ENCODE assay signal across 25 cellular contexts in the genomic region with DNA sequence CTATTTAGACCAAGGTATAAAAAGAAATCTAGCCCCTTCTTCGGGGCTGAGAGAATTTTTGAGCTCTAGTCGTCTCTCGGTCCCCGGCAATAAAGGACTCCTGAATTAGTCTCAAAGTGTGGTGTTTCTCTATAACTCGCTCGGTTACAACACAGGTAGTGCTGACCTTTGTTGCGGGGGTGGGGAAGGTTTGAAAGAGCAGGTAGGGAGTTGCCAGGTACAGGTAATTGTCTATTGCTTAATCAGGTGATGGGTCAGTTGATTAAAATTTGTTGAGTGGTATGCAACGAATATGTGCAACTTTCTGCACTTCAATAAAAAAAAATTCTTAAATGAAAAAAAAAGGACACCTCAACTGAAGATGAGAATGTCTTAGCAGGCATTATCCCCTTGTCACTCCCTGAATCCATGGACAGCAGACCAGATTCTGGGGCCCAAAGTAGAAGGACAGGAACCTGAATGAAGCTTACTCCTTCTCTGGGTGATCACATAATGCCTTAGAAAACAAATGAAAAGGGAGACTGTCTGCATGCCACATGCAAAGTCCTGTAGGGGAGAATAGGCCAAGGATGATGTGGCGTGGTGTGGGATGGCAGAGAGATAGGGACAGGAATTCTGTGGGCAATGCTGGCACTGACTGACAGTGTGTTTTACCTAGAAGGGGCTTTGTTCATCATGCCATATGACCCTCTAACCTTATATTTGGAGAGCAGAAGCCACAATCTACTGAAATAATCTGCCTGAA.
A peak's percentile ranks its signal among the peaks of the same experiment; 100 is the strongest.
DNase-seq lines count a peak whose midpoint lies in the region; ATAC-seq, FAIRE-seq and TF ChIP-seq lines count a peak whose summit lies in the region.
"Had no signal": no experiment of that assay in that cellular context is flagged by ENCODE, and none has a peak within 500 bp of the region (broad histone marks: within the 10 kb centered on the region; RNA-seq: fewer than 3 reads in every experiment).

No MANE protein-coding gene starts in this region.

- H3K27ac ChIP-seq in DND-41 (ENCODE audit: low read length) (peak overlapping the region; percentile 35; the same call in 1 of the 2 replicates), duodenal mucosa (ENCODE audit: low read depth, low read length) (no peak overlapping the region), liver (ENCODE audit: low read depth in 1 of 2, low read length in 2 of 2) (no peak overlapping the region), trophoblast cell (ENCODE audit: low read depth, low read length) (no peak overlapping the region)
- H3K27ac ChIP-seq: KMS-11, SK-N-MC had no signal

- FAIRE-seq in urothelium cell line (lab: Jason Lieb, UNC) = no peak
- FAIRE-seq: GM12878, H1 had no signal

- H3K18ac ChIP-seq in trophoblast cell (ENCODE audit: low read length) = no peak overlapping the region

- H3K4me2 ChIP-seq in DND-41 (ENCODE audit: insufficient read depth, low read length) (no peak overlapping the region), trophoblast cell (ENCODE audit: low read length) (no peak overlapping the region)
- H3K4me2 ChIP-seq: KMS-11 had no signal

- H3K4me3 Mint-ChIP-seq in activated CD8-positive, alpha-beta memory T cell treated with anti-CD3 and anti-CD28 coated beads, Interleukin-2, amount 10 ng/mL, durations not matched to agents 7 days and 5 days = no peak overlapping the region

- H3K14ac ChIP-seq in trophoblast cell (ENCODE audit: low read length) = no peak overlapping the region

- no peak overlapping the region for H2BK120ac ChIP-seq in trophoblast cell (ENCODE audit: insufficient read depth, low read length, poor library complexity)

- H4K8ac ChIP-seq in trophoblast cell (ENCODE audit: low read depth, low read length) = no peak overlapping the region

- H2AK5ac ChIP-seq in trophoblast cell (ENCODE audit: low read length) = no peak overlapping the region

- no peaks in the 10 kb centered on the region for H3K27me3 ChIP-seq in DND-41 (ENCODE audit: insufficient read depth, low read length, poor library complexity)
- no peaks in the 10 kb centered on the region for H3K27me3 ChIP-seq in duodenal mucosa (ENCODE audit: control insufficient read depth in 1 of 2, insufficient read depth in 2 of 2, low read length in 2 of 2)
- H3K27me3 ChIP-seq in liver (ENCODE audit: control insufficient read depth in 4 of 4, insufficient read depth in 4 of 4, low read length in 3 of 4) = no peaks in the 10 kb centered on the region
- H3K27me3 ChIP-seq in trophoblast cell (ENCODE audit: insufficient read depth, low read length) = no peaks in the 10 kb centered on the region

- DNase-seq in DND-41 (no peak), trophoblast cell (peak; percentile 62 to 76), urothelium cell line (ENCODE audit: low spot score) (no peak)
- DNase-seq in activated CD8-positive, alpha-beta memory T cell treated with anti-CD3 and anti-CD28 coated beads, Interleukin-2, amount 10 ng/mL, durations not matched to agents 7 days and 5 days = no peak
- DNase-seq: DMS53, EL, GDM1, HCEC 1CT, MM.1S, NCI-H1417, NCI-H1694 treated with DMSO at 0.1 percent for 48 hours, NCI-H2081, NCI-H2227 treated with DMSO at 0.1 percent for 48 hours, NCI-H526 treated with DMSO at 0.1 percent for 48 hours, SIG-M5 had no signal

- no peak overlapping the region for H3K4me3 ChIP-seq in DND-41 (ENCODE audit: low read depth in 1 of 2, low read length in 2 of 2)
- peak overlapping the region; percentile 29 to 48 for H3K4me3 ChIP-seq in duodenal mucosa (ENCODE audit: low read depth in 1 of 2, low read length in 2 of 2)
- peak overlapping the region in 1 of 3 donors; percentile 8 for H3K4me3 ChIP-seq in liver (ENCODE audit: low read depth in 1 of 3, low read length in 3 of 3)
- no peak overlapping the region for H3K4me3 ChIP-seq in trophoblast cell (ENCODE audit: low read depth, low read length)
- H3K4me3 ChIP-seq: GM12878, SK-N-MC had no signal

- peaks cover 4% of the 10 kb centered on the region for H3K27me3 Mint-ChIP-seq in activated CD8-positive, alpha-beta memory T cell treated with anti-CD3 and anti-CD28 coated beads, Interleukin-2, amount 10 ng/mL, durations not matched to agents 7 days and 5 days

- no peak overlapping the region for H4K12ac ChIP-seq in trophoblast cell (ENCODE audit: low read depth, low read length)

- H3K27ac Mint-ChIP-seq in activated CD8-positive, alpha-beta memory T cell treated with anti-CD3 and anti-CD28 coated beads, Interleukin-2, amount 10 ng/mL, durations not matched to agents 7 days and 5 days = no peak overlapping the region
- H3K27ac Mint-ChIP-seq: IgD-negative memory B cell had no signal

- peaks cover 3% of the 10 kb centered on the region for H3K79me1 ChIP-seq in trophoblast cell (ENCODE audit: low read length)

- no peak overlapping the region for H3K4ac ChIP-seq in trophoblast cell (ENCODE audit: low read depth, low read length)

- CTCF ChIA-PET in activated CD8-positive, alpha-beta memory T cell treated with anti-CD3 and anti-CD28 coated beads, Interleukin-2, amount 10 ng/mL, durations not matched to agents 7 days and 5 days (lab: Charles Lee) = interaction anchor here (2.0 kb wide), 1 partner anchor 10 kb away, joined by 5 read pairs; no protein-coding TSS in a partner anchor

- H3K79me2 ChIP-seq in DND-41 (ENCODE audit: insufficient read depth, low read length) = no peaks in the 10 kb centered on the region
- H3K79me2 ChIP-seq in trophoblast cell (ENCODE audit: control insufficient read depth, insufficient read depth, low read length, poor library complexity) = no peaks in the 10 kb centered on the region

- H4K91ac ChIP-seq in trophoblast cell (ENCODE audit: low read depth, low read length) = no peak overlapping the region

- H3K9me3 Mint-ChIP-seq in activated CD8-positive, alpha-beta memory T cell treated with anti-CD3 and anti-CD28 coated beads, Interleukin-2, amount 10 ng/mL, durations not matched to agents 7 days and 5 days (ENCODE audit: low read depth) = peaks cover 5% of the 10 kb centered on the region

- 45% methylated on average over 9 of the region's 9 CpGs for WGBS in liver
- WGBS in trophoblast cell (ENCODE audit: extremely low coverage, insufficient coverage, insufficient read length) = no CpG with 5 or more reads among the region's 9 CpGs

- H4K20me1 ChIP-seq in DND-41 (ENCODE audit: insufficient read depth, low read length) = no peaks in the 10 kb centered on the region

- no peak for TF ChIP-seq RAD21 in liver (IDR thresholded peaks at IDR 0.05)

- H3K9ac ChIP-seq in DND-41 (ENCODE audit: low read depth, low read length) (no peak overlapping the region), duodenal mucosa (ENCODE audit: low read depth in 1 of 2, low read length in 2 of 2) (peak overlapping the region; percentile 4 to 35), liver (ENCODE audit: low read depth in 1 of 2, low read length in 2 of 2) (no peak overlapping the region), trophoblast cell (ENCODE audit: low read length) (no peak overlapping the region)
- H3K9ac ChIP-seq: KMS-11 had no signal

- H2BK5ac ChIP-seq in trophoblast cell (ENCODE audit: low read depth, low read length, poor library complexity) = no peak overlapping the region

- H3K9me3 ChIP-seq in DND-41 (ENCODE audit: insufficient read depth, low read length, severe bottlenecking) (no peaks in the 10 kb centered on the region), duodenal mucosa (ENCODE audit: control insufficient read depth in 1 of 2, low read length in 2 of 2) (peaks cover 20 to 28% of the 10 kb centered on the region in 2 donors), liver (ENCODE audit: control insufficient read depth in 4 of 4, low read length in 3 of 4) (peaks cover 5 to 26% (median 15%) of the 10 kb centered on the region in 4 donors), trophoblast cell (ENCODE audit: insufficient read depth, low read depth, low read length) (peaks cover 4% of the 10 kb centered on the region)

- no peak for TF ChIP-seq CTCF in DND-41 (IDR thresholded peaks at IDR 0.05; ENCODE audit: borderline replicate concordance, extremely low read depth, low read length, poor library complexity, severe bottlenecking)
- no peak for TF ChIP-seq CTCF in liver (IDR thresholded peaks at IDR 0.05; ENCODE audit: low read depth, low read length, missing input control)

- H3K4me1 Mint-ChIP-seq in activated CD8-positive, alpha-beta memory T cell treated with anti-CD3 and anti-CD28 coated beads, Interleukin-2, amount 10 ng/mL, durations not matched to agents 7 days and 5 days = peaks cover 16% of the 10 kb centered on the region
- H3K4me1 Mint-ChIP-seq: IgD-negative memory B cell had no signal

- H2AFZ ChIP-seq in DND-41 (ENCODE audit: low read depth, low read length) = peak overlapping the region; percentile 40; the same call in 1 of the 2 replicates
- no peak overlapping the region for H2AFZ ChIP-seq in trophoblast cell (ENCODE audit: insufficient read depth, low read length, poor library complexity)

- H3K4me1 ChIP-seq in DND-41 (ENCODE audit: insufficient read depth, low read length) (peaks cover 45% of the 10 kb centered on the region), duodenal mucosa (ENCODE audit: control insufficient read depth in 1 of 2, insufficient read depth in 2 of 2, low read length in 2 of 2) (peaks cover 36 to 43% of the 10 kb centered on the region in 2 donors), liver (ENCODE audit: control insufficient read depth in 4 of 4, insufficient read depth in 4 of 4, low read length in 3 of 4) (peaks cover 0 to 4% (median 0%) of the 10 kb centered on the region in 4 donors), trophoblast cell (ENCODE audit: control insufficient read depth in 1 of 2, insufficient read depth in 2 of 2, low read length in 2 of 2) (peaks cover 5 to 8% of the 10 kb centered on the region in 2 experiments)

- H3K23ac ChIP-seq in trophoblast cell (ENCODE audit: low read length) = no peak overlapping the region

- H2BK12ac ChIP-seq in trophoblast cell (ENCODE audit: low read length) = no peak overlapping the region

- ATAC-seq in DND-41 (ENCODE audit: insufficient read depth, low read depth) (no peak), HG02981 (IDR thresholded peaks at IDR 0.05; ENCODE audit: unreplicated experiment) (no peak), HG02798 (IDR thresholded peaks at IDR 0.05; ENCODE audit: poor library complexity, unreplicated experiment) (no peak)
- no peak for ATAC-seq in activated CD8-positive, alpha-beta memory T cell treated with anti-CD3 and anti-CD28 coated beads, Interleukin-2, amount 10 ng/mL, durations not matched to agents 7 days and 5 days
- ATAC-seq: GM12878, Panc1 had no signal

- H3K36me3 ChIP-seq in DND-41 (ENCODE audit: insufficient read depth, low read length) (no peaks in the 10 kb centered on the region), duodenal mucosa (ENCODE audit: control insufficient read depth in 1 of 2, insufficient read depth in 2 of 2, low read length in 2 of 2) (no peaks in the 10 kb centered on the region), liver (ENCODE audit: control insufficient read depth in 4 of 4, insufficient read depth in 3 of 4, low read depth in 1 of 4, low read length in 3 of 4) (no peaks in the 10 kb centered on the region), trophoblast cell (ENCODE audit: control insufficient read depth in 1 of 2, insufficient read depth in 2 of 2, low read length in 2 of 2) (no peaks in the 10 kb centered on the region)

- H3K36me3 Mint-ChIP-seq in activated CD8-positive, alpha-beta memory T cell treated with anti-CD3 and anti-CD28 coated beads, Interleukin-2, amount 10 ng/mL, durations not matched to agents 7 days and 5 days = peaks cover 25% of the 10 kb centered on the region
- H3K36me3 Mint-ChIP-seq: IgD-negative memory B cell had no signal

Comparison
In these comparisons a context has a peak if more than half of its experiments do, and no peak if none do; other contexts are left out.
1. DNase-seq: peak in trophoblast cell (2 of 2); none in DND-41 (single experiment), activated CD8-positive, alpha-beta memory T cell treated with anti-CD3 and anti-CD28 coated beads, Interleukin-2, amount 10 ng/mL, durations not matched to agents 7 days and 5 days (single experiment) and urothelium cell line (single experiment).
2. H3K4me3 ChIP-seq: peak in duodenal mucosa (2 of 2); none in DND-41 (0 of 2) and trophoblast cell (single experiment).
3. H3K9ac ChIP-seq: peak in duodenal mucosa (2 of 2); none in DND-41 (single experiment), liver (0 of 2) and trophoblast cell (single experiment).